1 cellular context compared by ENCODE assay signal in genomic region chr6:44092312-44092884, GRCh38.
TF ChIP-seq lines count a peak whose summit lies in the region.

No MANE protein-coding gene starts in this region.

TF ChIP-seq in HepG2, 621 proteins besides CTCF, POLR2A, EP300 and RAD21 (continued from another document):
- peak; percentile 98 for TF ChIP-seq ZSCAN29 (CRISPR knock-in tag; conservative IDR thresholded peaks at IDR 0.05)
- no peak for TF ChIP-seq SCMH1 (CRISPR knock-in tag; IDR thresholded peaks at IDR 0.05; ENCODE audit: borderline replicate concordance)
- peak; percentile 74 for TF ChIP-seq KAT8 (CRISPR knock-in tag; IDR thresholded peaks at IDR 0.05)
- TF ChIP-seq SNAPC5 (CRISPR knock-in tag; IDR thresholded peaks at IDR 0.05; ENCODE audit: borderline replicate concordance) = no peak
- TF ChIP-seq, protein P1, sequence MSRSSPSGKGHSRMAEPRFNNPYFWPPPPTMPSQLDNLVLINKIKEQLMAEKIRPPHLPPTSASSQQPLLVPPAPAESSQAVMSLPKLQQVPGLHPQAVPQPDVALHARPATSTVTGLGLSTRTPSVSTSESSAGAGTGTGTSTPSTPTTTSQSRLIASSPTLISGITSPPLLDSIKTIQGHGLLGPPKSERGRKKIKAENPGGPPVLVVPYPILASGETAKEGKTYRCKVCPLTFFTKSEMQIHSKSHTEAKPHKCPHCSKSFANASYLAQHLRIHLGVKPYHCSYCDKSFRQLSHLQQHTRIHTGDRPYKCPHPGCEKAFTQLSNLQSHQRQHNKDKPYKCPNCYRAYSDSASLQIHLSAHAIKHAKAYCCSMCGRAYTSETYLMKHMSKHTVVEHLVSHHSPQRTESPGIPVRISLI (CRISPR knock-in tag; IDR thresholded peaks at IDR 0.05; ENCODE audit: borderline replicate concordance) = no peak
